ENCODE assay signal across 12 cellular contexts in the genomic region with DNA sequence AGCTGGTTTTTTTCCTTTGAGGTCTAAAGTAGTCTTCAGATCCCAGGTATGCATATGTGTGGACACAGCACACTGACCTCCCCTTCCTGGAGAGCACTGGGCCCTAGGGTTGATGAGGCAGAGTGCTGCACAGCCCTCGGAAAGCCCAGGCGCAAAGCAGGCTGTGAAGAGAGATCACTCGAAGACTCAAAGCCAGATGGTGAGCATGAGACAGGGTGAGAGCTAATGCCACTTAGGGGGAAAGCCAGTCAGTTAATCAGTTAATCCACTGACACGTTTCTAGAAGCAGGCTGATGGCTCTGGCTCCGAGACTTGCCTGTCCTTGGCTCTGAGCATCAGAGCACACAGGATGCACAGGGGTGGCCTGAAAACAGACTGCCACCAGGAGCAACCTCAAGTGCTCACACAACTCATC. TPM values are rescaled to one million over a fixed set of nuclear protein-coding genes. Genes with fewer than 3 reads are reported as not detected.
DNase-seq lines count a peak whose midpoint lies in the region; ATAC-seq and TF ChIP-seq lines count a peak whose summit lies in the region.
"Had no signal": no experiment of that assay in that cellular context is flagged by ENCODE, and none has a peak within 500 bp of the region (broad histone marks: within the 10 kb centered on the region; RNA-seq: fewer than 3 reads in every experiment).

No MANE protein-coding gene starts in this region.

- H3K4me1 Mint-ChIP-seq in naive thymus-derived CD4-positive, alpha-beta T cell, result peaks cover 0 to 5% (median 0%) of the 10 kb centered on the region in 7 donors

- no peak overlapping the region for H3K4me2 ChIP-seq in parathyroid adenoma (ENCODE audit: low read length)

- H3K4me3 Mint-ChIP-seq in naive thymus-derived CD4-positive, alpha-beta T cell, result no peak overlapping the region

- H3K9me3 Mint-ChIP-seq in naive thymus-derived CD4-positive, alpha-beta T cell, result no peaks in the 10 kb centered on the region

- intact Hi-C loops in naive thymus-derived CD4-positive, alpha-beta T cell (cut with micrococcal nuclease), result no loop called here

- H3K36me3 Mint-ChIP-seq in naive thymus-derived CD4-positive, alpha-beta T cell, result peaks cover 0 to 10% (median 0%) of the 10 kb centered on the region in 5 donors

- CTCF ChIA-PET in naive thymus-derived CD4-positive, alpha-beta T cell (lab: Charles Lee), result interaction anchor here (0.9 to 1.0 kb wide), 2 partner anchors 17 to 55 kb away, joined by 3 to 4 read pairs; no protein-coding TSS in a partner anchor

- no peak for TF ChIP-seq CTCF in parathyroid adenoma (IDR thresholded peaks at IDR 0.05)

- H3K36me3 ChIP-seq in parathyroid adenoma (ENCODE audit: control insufficient read depth, insufficient read depth, low read length), result no peaks in the 10 kb centered on the region
- no peaks in the 10 kb centered on the region for H3K36me3 ChIP-seq in naive thymus-derived CD4-positive, alpha-beta T cell (ENCODE audit: control insufficient read depth in 2 of 3, insufficient read depth in 3 of 3, low read length in 3 of 3)
- H3K36me3 ChIP-seq: suprapubic skin had no signal

- no peaks in the 10 kb centered on the region for H3K9me3 ChIP-seq in parathyroid adenoma (ENCODE audit: control insufficient read depth, low read length)
- no peaks in the 10 kb centered on the region for H3K9me3 ChIP-seq in naive thymus-derived CD4-positive, alpha-beta T cell (ENCODE audit: control insufficient read depth in 2 of 3, low read length in 3 of 3)
- H3K9me3 ChIP-seq: suprapubic skin had no signal

- H3K27me3 Mint-ChIP-seq in naive thymus-derived CD4-positive, alpha-beta T cell, result no peaks in the 10 kb centered on the region

- H3K27ac Mint-ChIP-seq in naive thymus-derived CD4-positive, alpha-beta T cell, result no peak overlapping the region

- no peaks in the 10 kb centered on the region for H3K27me3 ChIP-seq in parathyroid adenoma (ENCODE audit: control insufficient read depth, insufficient read depth, low read length)
- no peaks in the 10 kb centered on the region for H3K27me3 ChIP-seq in naive thymus-derived CD4-positive, alpha-beta T cell (ENCODE audit: control insufficient read depth in 2 of 2, insufficient read depth in 2 of 2, low read length in 2 of 2)
- H3K27me3 ChIP-seq: suprapubic skin had no signal

- H3K27ac ChIP-seq in parathyroid adenoma, result no peak overlapping the region
- no peak overlapping the region for H3K27ac ChIP-seq in naive thymus-derived CD4-positive, alpha-beta T cell (ENCODE audit: low read depth, low read length)
- H3K27ac ChIP-seq: C4-2B, suprapubic skin had no signal

- in situ Hi-C loops in G401 (cut with HindIII; ENCODE audit: low sequenced_read_pairs), result no loop called here

- no peak overlapping the region for H3K4me3 ChIP-seq in parathyroid adenoma (ENCODE audit: low read depth, low read length)
- no peak overlapping the region for H3K4me3 ChIP-seq in naive thymus-derived CD4-positive, alpha-beta T cell (ENCODE audit: low read length)
- H3K4me3 ChIP-seq: suprapubic skin had no signal

- no peaks in the 10 kb centered on the region for H3K79me2 ChIP-seq in parathyroid adenoma

- POLR2A ChIA-PET in naive thymus-derived CD4-positive, alpha-beta T cell (lab: Charles Lee), result no interaction called here

- H2AFZ ChIP-seq in parathyroid adenoma, result peak overlapping the region; percentile 39

- peaks cover 25% of the 10 kb centered on the region for H3K4me1 ChIP-seq in parathyroid adenoma
- H3K4me1 ChIP-seq in naive thymus-derived CD4-positive, alpha-beta T cell (ENCODE audit: control insufficient read depth in 2 of 2, insufficient read depth in 2 of 2, low read length in 2 of 2), result no peaks in the 10 kb centered on the region

- no peak for ATAC-seq in naive thymus-derived CD4-positive, alpha-beta T cell

- DNase-seq in G401 (ENCODE audit: low spot score) (peak; percentile 37), NCI-H82 (lab: John Stamatoyannopoulos, UW) (peak; percentile 100), ecto neural progenitor cell (ENCODE audit: low spot score) (peak; percentile 64), NCI-H526 (lab: John Stamatoyannopoulos, UW) (no peak), SIG-M5 (lab: John Stamatoyannopoulos, UW) (no peak), NCI-H748 treated with DMSO at 0.1 percent for 48 hours (lab: John Stamatoyannopoulos, UW) (no peak)
- DNase-seq in naive thymus-derived CD4-positive, alpha-beta T cell, result no peak
- DNase-seq: activated naive CD4-positive, alpha-beta T cell; NK-92 treated with Interleukin-12 subunit alpha and Interleukin-12 subunit beta, amount 100 ng/mL, for 24 hours had no signal

- no peak overlapping the region for H3K9ac ChIP-seq in parathyroid adenoma

RNA-seq across cellular contexts. Expression of a gene that starts 11.7 kb away (rescaled TPM):
- total RNA-seq in G401 (2014; rRNA removed; shearing (Covaris generic)), result 0.37 and 1.6 TPM in 2 replicates
- not detected for total RNA-seq in naive thymus-derived CD4-positive, alpha-beta T cell
- not detected for polyA plus RNA-seq in naive thymus-derived CD4-positive, alpha-beta T cell
- total RNA-seq: suprapubic skin had no signal

RNA-seq across cellular contexts. Expression of a gene that starts 22.8 kb away (rescaled TPM):
- total RNA-seq in G401 (2014; rRNA removed; shearing (Covaris generic)), result not detected in 2 replicates
- not detected for total RNA-seq in naive thymus-derived CD4-positive, alpha-beta T cell
- not detected for polyA plus RNA-seq in naive thymus-derived CD4-positive, alpha-beta T cell

RNA-seq across cellular contexts. Expression of a gene that starts 33.9 kb away (rescaled TPM):
- total RNA-seq in G401 (2014; rRNA removed; shearing (Covaris generic)), result not detected in 2 replicates
- not detected for total RNA-seq in naive thymus-derived CD4-positive, alpha-beta T cell
- polyA plus RNA-seq in naive thymus-derived CD4-positive, alpha-beta T cell, result not detected

RNA-seq across cellular contexts. Expression of a gene that starts 40.8 kb away (rescaled TPM):
- 115 and 125 TPM in 2 replicates for total RNA-seq in G401 (2014; rRNA removed; shearing (Covaris generic))
- 100 to 1,000 TPM in 1 of 5 experiments, 10 to 100 TPM in 1, 1 to 10 TPM in 3; 4.2 to 111 (median 8.0) TPM for total RNA-seq in naive thymus-derived CD4-positive, alpha-beta T cell
- polyA plus RNA-seq in naive thymus-derived CD4-positive, alpha-beta T cell, result 10 to 100 TPM in 1 of 2 donors, 1 to 10 TPM in 1; 8.6 to 11.1 TPM

Comparison
In these comparisons a context has a peak if more than half of its experiments do, and no peak if none do; other contexts are left out.
1. DNase-seq: peak in G401 (single experiment), NCI-H82 (single experiment) and ecto neural progenitor cell (single experiment); none in NCI-H526 (0 of 2), SIG-M5 (single experiment), NCI-H748 treated with DMSO at 0.1 percent for 48 hours (single experiment) and naive thymus-derived CD4-positive, alpha-beta T cell (0 of 9).